ENCODE assay signal across 8 cellular contexts in the genomic region with DNA sequence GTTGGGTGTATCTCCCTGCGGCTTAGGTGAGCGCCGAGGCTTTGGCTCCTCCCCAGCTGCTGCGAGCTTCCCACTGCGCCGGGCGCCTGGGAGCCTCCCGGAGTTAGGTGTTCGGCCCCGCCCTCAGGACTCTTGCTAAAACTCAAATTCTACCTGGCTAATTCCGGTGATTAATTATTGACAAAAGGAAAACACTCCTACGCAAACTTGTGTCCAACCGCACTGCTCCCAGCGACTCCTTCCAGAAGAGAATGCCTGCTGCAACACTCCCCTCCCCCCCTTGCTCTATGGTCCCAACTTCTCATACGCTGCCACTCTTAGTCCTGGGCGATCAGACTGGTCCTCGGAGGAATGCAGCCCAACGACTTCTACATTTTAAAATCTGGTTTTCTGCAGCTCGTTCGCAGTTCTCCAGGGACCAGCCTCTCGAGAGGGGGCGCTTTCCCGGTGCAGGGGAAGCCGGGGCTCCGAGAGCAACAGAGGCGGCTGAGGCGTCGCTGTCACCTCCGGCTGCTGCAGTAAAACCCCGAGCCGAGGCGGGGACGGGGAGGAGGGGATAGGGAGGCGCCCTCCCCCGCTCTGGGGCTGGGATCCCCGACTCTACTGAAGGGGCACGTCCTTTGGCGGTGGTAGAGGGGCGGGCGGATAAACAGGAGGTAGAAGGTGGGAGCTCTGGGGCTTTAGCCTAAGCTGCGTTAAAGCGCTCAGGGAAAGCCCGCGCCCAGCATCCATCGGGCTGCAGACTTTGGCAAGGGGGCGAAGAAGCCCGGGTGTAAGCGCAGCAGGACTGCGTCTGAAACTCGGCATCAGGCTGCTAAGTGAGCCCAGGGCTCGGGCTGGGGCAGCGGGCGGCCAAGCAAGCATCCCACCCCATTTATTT. TPM values are rescaled to one million over a fixed set of nuclear protein-coding genes. Genes with fewer than 3 reads are reported as not detected.
DNase-seq lines count a peak whose midpoint lies in the region; ATAC-seq and TF ChIP-seq lines count a peak whose summit lies in the region.

A gene with protein sequence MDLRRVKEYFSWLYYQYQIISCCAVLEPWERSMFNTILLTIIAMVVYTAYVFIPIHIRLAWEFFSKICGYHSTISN (minus strand): TSS at position 77 of the 880 bp plus-strand sequence. CDS start 25,194 bp downstream, outside the sequence.

- CTCF ChIA-PET in activated naive CD4-positive, alpha-beta T cell treated with anti-CD3 and anti-CD28 coated beads for 36 hours (lab: Charles Lee), result interaction anchor here (0.5 to 1.6 kb wide), 8 partner anchors 12 to 95 kb away, joined by 3 to 6 read pairs (median 3); no protein-coding TSS in a partner anchor

- TF ChIP-seq CTCF in Peyer's patch (IDR thresholded peaks at IDR 0.05) (no peak), glutamatergic neuron (IDR thresholded peaks at IDR 0.05; ENCODE audit: partially characterized antibody, unreplicated experiment) (no peak), osteoblast (IDR thresholded peaks at IDR 0.05; ENCODE audit: extremely low read depth, low read depth, low read length) (no peak)

- no peaks in the 10 kb centered on the region for H3K36me3 ChIP-seq in Peyer's patch
- no peaks in the 10 kb centered on the region for H3K36me3 ChIP-seq in osteoblast (ENCODE audit: insufficient read depth, low read length)

- H3K27ac Mint-ChIP-seq in activated naive CD4-positive, alpha-beta T cell treated with anti-CD3 and anti-CD28 coated beads for 36 hours, result no peak within 1 kb of the TSS
- no peak within 1 kb of the TSS for H3K27ac Mint-ChIP-seq in glutamatergic neuron (ENCODE audit: unreplicated experiment)

- peak within 1 kb of the TSS; percentile 79 for H3K4me3 Mint-ChIP-seq in activated naive CD4-positive, alpha-beta T cell treated with anti-CD3 and anti-CD28 coated beads for 36 hours
- peak within 1 kb of the TSS; percentile 95 for H3K4me3 Mint-ChIP-seq in glutamatergic neuron (ENCODE audit: unreplicated experiment)

- H3K79me2 ChIP-seq in osteoblast (ENCODE audit: insufficient read depth, low read length), result no peaks in the 10 kb centered on the region

- peak within 1 kb of the TSS; percentile 18 to 47 (median 35) for H3K4me3 ChIP-seq in Peyer's patch
- peak within 1 kb of the TSS; percentile 65 for H3K4me3 ChIP-seq in osteoblast (ENCODE audit: insufficient read depth, low read length)

- H3K4me2 ChIP-seq in osteoblast (ENCODE audit: insufficient read depth, low read length), result peak within 1 kb of the TSS; percentile 81

- H3K27me3 ChIP-seq in Peyer's patch (no peaks in the 10 kb centered on the region), osteoblast (ENCODE audit: insufficient read depth, low read length) (peaks cover 51% of the 10 kb centered on the region)

- peaks cover 8% of the 10 kb centered on the region for H3K4me1 Mint-ChIP-seq in activated naive CD4-positive, alpha-beta T cell treated with anti-CD3 and anti-CD28 coated beads for 36 hours (ENCODE audit: low read depth)
- H3K4me1 Mint-ChIP-seq in glutamatergic neuron (ENCODE audit: low read depth, unreplicated experiment), result peaks cover 2% of the 10 kb centered on the region

- H2AFZ ChIP-seq in osteoblast (ENCODE audit: low read length), result peak within 1 kb of the TSS; percentile 78

- no peak for TF ChIP-seq POLR2A in Peyer's patch (IDR thresholded peaks at IDR 0.05)

- H3K9me3 ChIP-seq in Peyer's patch (no peaks in the 10 kb centered on the region), osteoblast (ENCODE audit: low read depth, low read length) (no peaks in the 10 kb centered on the region)

- no peaks in the 10 kb centered on the region for H3K36me3 Mint-ChIP-seq in activated naive CD4-positive, alpha-beta T cell treated with anti-CD3 and anti-CD28 coated beads for 36 hours (ENCODE audit: low read depth)
- H3K36me3 Mint-ChIP-seq in glutamatergic neuron (ENCODE audit: unreplicated experiment), result no peaks in the 10 kb centered on the region

- ATAC-seq in GM19023 (IDR thresholded peaks at IDR 0.05; ENCODE audit: unreplicated experiment) (peak; percentile 47), HG03342 (IDR thresholded peaks at IDR 0.05; ENCODE audit: unreplicated experiment) (peak; percentile 50)

- H3K27ac ChIP-seq in Peyer's patch (no peak within 1 kb of the TSS), osteoblast (ENCODE audit: low read depth, low read length) (no peak within 1 kb of the TSS)

- peaks cover 22% of the 10 kb centered on the region for H3K27me3 Mint-ChIP-seq in activated naive CD4-positive, alpha-beta T cell treated with anti-CD3 and anti-CD28 coated beads for 36 hours (ENCODE audit: low read depth)
- peaks cover 4% of the 10 kb centered on the region for H3K27me3 Mint-ChIP-seq in glutamatergic neuron (ENCODE audit: unreplicated experiment)

- intact Hi-C loops in activated naive CD4-positive, alpha-beta T cell treated with anti-CD3 and anti-CD28 coated beads for 36 hours (cut with micrococcal nuclease), result loop anchor here (1.0 kb wide), 3 partner anchors 22 to 38 kb away; no protein-coding TSS in a partner anchor

- H3K4me1 ChIP-seq in Peyer's patch, result peaks cover 0 to 20% (median 0%) of the 10 kb centered on the region in 4 donors
- peaks cover 9% of the 10 kb centered on the region for H3K4me1 ChIP-seq in osteoblast (ENCODE audit: insufficient read depth, low read length)

- no peaks in the 10 kb centered on the region for H4K20me1 ChIP-seq in osteoblast (ENCODE audit: insufficient read depth, low read length)

- no peaks in the 10 kb centered on the region for H3K9me3 Mint-ChIP-seq in activated naive CD4-positive, alpha-beta T cell treated with anti-CD3 and anti-CD28 coated beads for 36 hours
- peaks cover 3% of the 10 kb centered on the region for H3K9me3 Mint-ChIP-seq in glutamatergic neuron (ENCODE audit: unreplicated experiment)

- peak; percentile 38 for DNase-seq in AG08396 (ENCODE audit: low spot score)
- peak in 2 of 3 donors; percentile 47 to 53 for DNase-seq in Peyer's patch
- peak; percentile 60 for DNase-seq in activated naive CD4-positive, alpha-beta T cell treated with anti-CD3 and anti-CD28 coated beads for 36 hours
- DNase-seq in glutamatergic neuron, result peak; percentile 63
- DNase-seq in osteoblast (ENCODE audit: insufficient read length, low spot score, missing footprints), result peak; percentile 79
- DNase-seq in DMS114 treated with DMSO at 0.1 percent for 48 hours (lab: John Stamatoyannopoulos, UW; ENCODE audit: unreplicated experiment), result no peak

RNA-seq across cellular contexts. Expression of the gene that starts here (rescaled TPM):
- not detected for total RNA-seq in Peyer's patch
- not detected for total RNA-seq in activated naive CD4-positive, alpha-beta T cell treated with anti-CD3 and anti-CD28 coated beads for 36 hours
- 1.9 TPM for total RNA-seq in glutamatergic neuron (ENCODE audit: unreplicated experiment)
- not detected in 2 replicates for total RNA-seq in osteoblast

Comparison
In these comparisons a context has a peak if more than half of its experiments do, and no peak if none do; other contexts are left out.
1. Peak in DNase-seq and H3K4me3 ChIP-seq in Peyer's patch; RNA of the gene not detected or under 1 TPM.
2. Peak in DNase-seq in activated naive CD4-positive, alpha-beta T cell treated with anti-CD3 and anti-CD28 coated beads for 36 hours; RNA of the gene not detected or under 1 TPM.
3. Peak in DNase-seq, H3K4me3 ChIP-seq and H3K4me2 ChIP-seq in osteoblast; RNA of the gene not detected or under 1 TPM.